In the genomic region with DNA sequence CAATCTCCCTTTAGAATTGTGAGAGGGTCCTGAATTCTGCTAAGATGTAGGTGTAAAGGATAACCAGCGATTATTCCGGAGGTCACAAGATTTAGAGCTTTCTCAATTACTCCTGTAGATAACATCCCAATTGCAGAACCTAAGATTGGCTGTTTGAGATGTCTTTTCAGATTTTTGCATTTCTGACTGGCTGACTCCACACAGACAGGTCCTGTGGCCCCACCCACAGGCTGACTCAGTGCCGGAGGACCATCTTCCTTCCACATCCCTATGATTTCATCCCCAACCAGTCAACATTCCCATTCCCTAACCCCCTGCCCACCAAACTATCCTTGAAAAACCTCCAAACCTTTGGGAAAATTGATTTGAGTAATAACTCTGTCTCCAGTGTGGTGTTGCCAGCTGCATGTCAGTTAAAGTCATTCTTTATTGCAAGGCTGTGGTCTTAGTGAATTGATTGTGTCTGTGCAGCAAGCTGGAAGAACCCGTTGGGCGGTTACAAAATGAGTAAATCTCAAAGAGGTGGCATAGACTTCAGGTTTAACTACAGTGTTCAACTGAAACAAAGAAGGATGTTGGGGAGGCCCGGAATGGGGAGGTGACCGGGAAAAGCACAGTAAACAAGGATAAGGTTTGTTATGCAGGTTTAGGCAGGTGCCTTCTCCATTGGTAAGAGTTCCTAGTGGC, we compare ENCODE assay signal across 12 cellular contexts. TPM values are rescaled to one million over a fixed set of nuclear protein-coding genes. Genes with fewer than 3 reads are reported as not detected.
DNase-seq lines count a peak whose midpoint lies in the region; ATAC-seq and TF ChIP-seq lines count a peak whose summit lies in the region.
"Had no signal": no experiment of that assay in that cellular context is flagged by ENCODE, and none has a peak within 500 bp of the region (broad histone marks: within the 10 kb centered on the region; RNA-seq: fewer than 3 reads in every experiment).

No MANE protein-coding gene starts in this region.

- H3K27me3 ChIP-seq in RWPE2 (ENCODE audit: insufficient read depth, poor library complexity, severe bottlenecking) (no peaks in the 10 kb centered on the region), hepatocyte (no peaks in the 10 kb centered on the region)
- H3K27me3 ChIP-seq: BLaER1 treated with 17β-estradiol and CSF1 and Interleukin-3, amounts not matched to agents 10 nM and 100 nM had no signal

- TF ChIP-seq CTCF in RWPE2 (IDR thresholded peaks at IDR 0.05; ENCODE audit: poor library complexity, severe bottlenecking) (no peak), hepatocyte (IDR thresholded peaks at IDR 0.05; ENCODE audit: poor library complexity) (no peak)

- H3K9me3 ChIP-seq in RWPE2 (ENCODE audit: severe bottlenecking), result no peaks in the 10 kb centered on the region
- H3K9me3 ChIP-seq in hepatocyte (ENCODE audit: low read depth), result no peaks in the 10 kb centered on the region
- H3K9me3 ChIP-seq: BLaER1 treated with 17β-estradiol and CSF1 and Interleukin-3, amounts not matched to agents 10 nM and 100 nM had no signal

- H3K4me1 ChIP-seq in RWPE2 (ENCODE audit: insufficient read depth, poor library complexity, severe bottlenecking) (peaks cover 21% of the 10 kb centered on the region), hepatocyte (ENCODE audit: insufficient read depth) (no peaks in the 10 kb centered on the region)

- WGBS in hepatocyte (ENCODE audit: low lambda C conversion rate, missing lambda C conversion rate), result 86% methylated on average over 7 of the region's 7 CpGs

- no peaks in the 10 kb centered on the region for H4K20me1 ChIP-seq in hepatocyte (ENCODE audit: insufficient read depth, poor library complexity, severe bottlenecking)
- H4K20me1 ChIP-seq: BLaER1 treated with 17β-estradiol and CSF1 and Interleukin-3, amounts not matched to agents 10 nM and 100 nM had no signal

- H3K36me3 ChIP-seq in RWPE2 (ENCODE audit: low read depth), result no peaks in the 10 kb centered on the region; the same call in 1 of the 2 replicates
- H3K36me3 ChIP-seq in hepatocyte (replicated peaks; ENCODE audit: insufficient read depth, low read depth), result no peaks in the 10 kb centered on the region

- DNase-seq in Ammon's horn (ENCODE audit: low spot score) (peak; percentile 44), RWPE2 (ENCODE audit: low spot score) (no peak), hepatocyte (ENCODE audit: low spot score) (no peak), SW480 (ENCODE audit: low spot score) (no peak), NCI-H2196 (lab: John Stamatoyannopoulos, UW; ENCODE audit: unreplicated experiment) (no peak)
- DNase-seq: NCI-H1048; stimulated activated CD4-positive, alpha-beta T cell treated with anti-CD3 and anti-CD28 coated beads, Interleukin-4, amount 100 ng/mL, for 24 hours had no signal

- no peak overlapping the region for H2AFZ ChIP-seq in hepatocyte

- no peaks in the 10 kb centered on the region for H3K9me2 ChIP-seq in hepatocyte (replicated peaks; ENCODE audit: insufficient read depth)

- no peak overlapping the region for H3K4me3 ChIP-seq in RWPE2 (ENCODE audit: severe bottlenecking)
- no peak overlapping the region for H3K4me3 ChIP-seq in hepatocyte
- H3K4me3 ChIP-seq: BLaER1 treated with 17β-estradiol and CSF1 and Interleukin-3, amounts not matched to agents 10 nM and 100 nM had no signal

- peaks cover 64% of the 10 kb centered on the region for H3K79me2 ChIP-seq in hepatocyte

- no peak overlapping the region for H3K27ac ChIP-seq in RWPE2 (ENCODE audit: poor library complexity, severe bottlenecking)
- peak overlapping the region; percentile 59 for H3K27ac ChIP-seq in hepatocyte
- H3K27ac ChIP-seq: BLaER1 treated with 17β-estradiol and CSF1 and Interleukin-3, amounts not matched to agents 10 nM and 100 nM had no signal

- peak; percentile 66 for ATAC-seq in GM19324 (IDR thresholded peaks at IDR 0.05; ENCODE audit: low FRiP score, unreplicated experiment)
- ATAC-seq in RWPE2 (ENCODE audit: low read depth), result peak; percentile 60; the same call in 1 of the 3 replicates
- no peak for ATAC-seq in HG03460 (IDR thresholded peaks at IDR 0.05; ENCODE audit: unreplicated experiment)
- no peak for ATAC-seq in GM21447 (IDR thresholded peaks at IDR 0.05; ENCODE audit: unreplicated experiment)

- no peak overlapping the region for H3K4me2 ChIP-seq in hepatocyte
- H3K4me2 ChIP-seq: BLaER1 treated with 17β-estradiol and CSF1 and Interleukin-3, amounts not matched to agents 10 nM and 100 nM had no signal

RNA-seq across cellular contexts. Expression of gene FNTB, which starts 10.6 kb away (rescaled TPM):
- total RNA-seq in hepatocyte, result 11.3 and 18.1 TPM in 2 replicates
- 19.5 and 24.3 TPM in 2 replicates for polyA plus RNA-seq in hepatocyte

RNA-seq across cellular contexts. Expression of gene RAB15, which starts 25.1 kb away (rescaled TPM):
- total RNA-seq in hepatocyte, result 33.8 and 34.0 TPM in 2 replicates
- polyA plus RNA-seq in hepatocyte, result 38.7 and 40.6 TPM in 2 replicates

RNA-seq across cellular contexts. Expression of gene GPX2, which starts 54.7 kb away (rescaled TPM):
- 59.8 and 88.9 TPM in 2 replicates for total RNA-seq in hepatocyte
- polyA plus RNA-seq in hepatocyte, result 75.5 and 115 TPM in 2 replicates
- total RNA-seq: pulmonary artery endothelial cell had no signal

Comparison
In these comparisons a context has a peak if more than half of its experiments do, and no peak if none do; other contexts are left out.
1. ATAC-seq: peak in GM19324 (single experiment) and RWPE2 (single experiment); none in HG03460 (single experiment) and GM21447 (single experiment).